ENCODE assay signal across 20 cellular contexts in the genomic region with DNA sequence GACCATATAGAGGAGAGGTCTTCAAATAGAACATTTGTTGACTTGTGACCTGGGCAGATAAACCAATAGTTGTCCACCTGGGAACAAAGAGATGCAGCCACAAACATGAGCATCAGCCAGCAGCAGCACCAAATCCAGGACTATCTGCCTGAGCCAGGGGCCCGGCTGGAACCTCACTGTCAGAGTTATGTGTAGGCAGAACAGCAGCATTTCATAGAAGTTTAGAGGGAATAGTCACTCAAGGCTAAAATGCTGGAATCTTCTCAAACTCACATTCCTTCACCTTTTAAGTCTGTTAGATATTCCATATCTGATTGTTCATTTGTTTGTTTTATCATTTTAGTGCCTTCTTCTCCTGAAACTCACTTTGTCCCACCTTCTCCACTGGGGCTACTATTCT.
DNase-seq lines count a peak whose midpoint lies in the region; ATAC-seq and TF ChIP-seq lines count a peak whose summit lies in the region.
"Had no signal": no experiment of that assay in that cellular context is flagged by ENCODE, and none has a peak within 500 bp of the region (broad histone marks: within the 10 kb centered on the region; RNA-seq: fewer than 3 reads in every experiment).

No MANE protein-coding gene starts in this region.

- no peaks in the 10 kb centered on the region for H3K79me1 ChIP-seq in IMR-90 (ENCODE audit: low read depth in 1 of 2, low read length in 2 of 2)
- H3K79me1 ChIP-seq in trophoblast cell (ENCODE audit: low read length): no peaks in the 10 kb centered on the region

- H3K4me1 ChIP-seq in GM23248 (ENCODE audit: insufficient read depth) (peaks cover 24% of the 10 kb centered on the region), IMR-90 (ENCODE audit: control insufficient read depth, insufficient read depth, low read length) (peaks cover 8% of the 10 kb centered on the region; the same call in 1 of the 2 replicates), trophoblast cell (ENCODE audit: control insufficient read depth in 1 of 2, insufficient read depth in 2 of 2, low read length in 2 of 2) (peaks cover 2 to 4% of the 10 kb centered on the region in 2 experiments)

- no TSS peak for BruUV-seq in IMR-90 (replicated peaks; lab: Mats Ljungman, UMichigan)

- H3K9ac ChIP-seq in GM23248: no peak overlapping the region
- H3K9ac ChIP-seq in IMR-90 (ENCODE audit: low read depth, low read length): no peak overlapping the region
- no peak overlapping the region for H3K9ac ChIP-seq in trophoblast cell (ENCODE audit: low read length)

- H3K27me3 Mint-ChIP-seq in endothelial cell (ENCODE audit: unreplicated experiment): no peaks in the 10 kb centered on the region
- peaks cover 14% of the 10 kb centered on the region for H3K27me3 Mint-ChIP-seq in activated naive CD8-positive, alpha-beta T cell treated with anti-CD3 and anti-CD28 coated beads, Interleukin-2, amount 50 U/mL, for 24 hours

- no peak overlapping the region for H2BK12ac ChIP-seq in trophoblast cell (ENCODE audit: low read length)

- TF ChIP-seq CTCF in IMR-90 (conservative IDR thresholded peaks at IDR 0.05; ENCODE audit: low read depth, low read length): no peak
- no peak for TF ChIP-seq CTCF in endothelial cell (IDR thresholded peaks at IDR 0.05; ENCODE audit: unreplicated experiment)

- no peak overlapping the region for H3K4me2 ChIP-seq in GM23248 (ENCODE audit: unreplicated experiment)
- H3K4me2 ChIP-seq in IMR-90 (ENCODE audit: low read depth, low read length): no peak overlapping the region
- no peak overlapping the region for H3K4me2 ChIP-seq in trophoblast cell (ENCODE audit: low read length)
- H3K4me2 ChIP-seq: PC-9 had no signal

- H4K91ac ChIP-seq in IMR-90 (ENCODE audit: insufficient read depth, low read depth, low read length) (peak overlapping the region; percentile 72), trophoblast cell (ENCODE audit: low read depth, low read length) (no peak overlapping the region)

- no peaks in the 10 kb centered on the region for H3K79me2 ChIP-seq in GM23248 (ENCODE audit: insufficient read depth)
- H3K79me2 ChIP-seq in trophoblast cell (ENCODE audit: control insufficient read depth, insufficient read depth, low read length, poor library complexity): no peaks in the 10 kb centered on the region

- H3K9me2 ChIP-seq in GM23248 (ENCODE audit: insufficient read depth): no peaks in the 10 kb centered on the region

- no peaks in the 10 kb centered on the region for H4K20me1 ChIP-seq in GM23248 (ENCODE audit: insufficient read depth)
- H4K20me1 ChIP-seq in IMR-90 (ENCODE audit: insufficient read depth, low read length): no peaks in the 10 kb centered on the region

- H3K56ac ChIP-seq in IMR-90 (ENCODE audit: extremely low read depth, insufficient read depth, low read length): no peak overlapping the region

- CTCF ChIA-PET in IMR-90 (lab: Yijun Ruan, JAX): no interaction called here

- POLR2A ChIA-PET in IMR-90 (lab: Charles Lee; ENCODE audit: unreplicated experiment): no interaction called here

- H2AK9ac ChIP-seq in IMR-90 (replicated peaks; ENCODE audit: low read depth, low read length, poor library complexity): no peak overlapping the region

- H3K27me3 ChIP-seq in GM23248 (replicated peaks; ENCODE audit: insufficient read depth): no peaks in the 10 kb centered on the region
- H3K27me3 ChIP-seq in IMR-90 (ENCODE audit: control insufficient read depth, insufficient read depth, low read length): no peaks in the 10 kb centered on the region
- H3K27me3 ChIP-seq in trophoblast cell (ENCODE audit: insufficient read depth, low read length): no peaks in the 10 kb centered on the region
- H3K27me3 ChIP-seq: SJSA1 had no signal

- no peak overlapping the region for H2AFZ ChIP-seq in GM23248
- H2AFZ ChIP-seq in IMR-90 (replicated peaks; ENCODE audit: low read length, poor library complexity): peak overlapping the region; percentile 40
- no peak overlapping the region for H2AFZ ChIP-seq in trophoblast cell (ENCODE audit: insufficient read depth, low read length, poor library complexity)
- H2AFZ ChIP-seq: PC-9 had no signal

- H3K4ac ChIP-seq in IMR-90 (ENCODE audit: low read depth, low read length) (peak overlapping the region; percentile 61), trophoblast cell (ENCODE audit: low read depth, low read length) (no peak overlapping the region)

- H3K23ac ChIP-seq in IMR-90 (ENCODE audit: low read depth, low read length) (no peak overlapping the region), trophoblast cell (ENCODE audit: low read length) (no peak overlapping the region)

- TF ChIP-seq POLR2A in IMR-90 (IDR thresholded peaks at IDR 0.05; ENCODE audit: low read depth, low read length): no peak

- H4K5ac ChIP-seq in IMR-90 (ENCODE audit: low read depth, low read length): peak overlapping the region; percentile 4; the same call in 1 of the 2 replicates

- dilution Hi-C loops in IMR-90 (cut with HindIII; ENCODE audit: low sequenced_read_pairs, unreplicated experiment): no loop called here

- in situ Hi-C loops in GM23248 (cut with MboI) (no loop called here), IMR-90 (cut with MboI; ENCODE audit: low sequenced_read_pairs) (no loop called here)

- TF ChIP-seq RAD21 in IMR-90 (IDR thresholded peaks at IDR 0.05; ENCODE audit: low read length): no peak

- H3K36me3 Mint-ChIP-seq in endothelial cell (ENCODE audit: low read depth, unreplicated experiment): peaks cover 3% of the 10 kb centered on the region
- no peaks in the 10 kb centered on the region for H3K36me3 Mint-ChIP-seq in activated naive CD8-positive, alpha-beta T cell treated with anti-CD3 and anti-CD28 coated beads, Interleukin-2, amount 50 U/mL, for 24 hours (ENCODE audit: low read depth)
- H3K36me3 Mint-ChIP-seq: CD4-positive, alpha-beta memory T cell; T-cell had no signal

- peak overlapping the region; percentile 90 for H3K27ac Mint-ChIP-seq in endothelial cell (ENCODE audit: unreplicated experiment)
- no peak overlapping the region for H3K27ac Mint-ChIP-seq in activated naive CD8-positive, alpha-beta T cell treated with anti-CD3 and anti-CD28 coated beads, Interleukin-2, amount 50 U/mL, for 24 hours
- H3K27ac Mint-ChIP-seq: T-cell had no signal

- H3K18ac ChIP-seq in IMR-90 (ENCODE audit: low read depth, low read length) (peak overlapping the region; percentile 45; the same call in 1 of the 2 replicates), trophoblast cell (ENCODE audit: low read length) (no peak overlapping the region)

- H2BK120ac ChIP-seq in IMR-90 (ENCODE audit: low read depth, low read length) (peak overlapping the region; percentile 83), trophoblast cell (ENCODE audit: insufficient read depth, low read length, poor library complexity) (no peak overlapping the region)

- peak overlapping the region; percentile 71 for H2AK5ac ChIP-seq in IMR-90 (ENCODE audit: low read depth, low read length)
- no peak overlapping the region for H2AK5ac ChIP-seq in trophoblast cell (ENCODE audit: low read length)

- no peak overlapping the region for H3K27ac ChIP-seq in GM23248
- no peak overlapping the region; the same call in 1 of the 2 replicates for H3K27ac ChIP-seq in IMR-90 (ENCODE audit: insufficient read depth, low read length)
- no peak overlapping the region for H3K27ac ChIP-seq in trophoblast cell (ENCODE audit: low read depth, low read length)
- H3K27ac ChIP-seq: PC-9, SJSA1 had no signal

- WGBS in GM23248 (ENCODE audit: low coverage in 1 of 2, low lambda C conversion rate in 2 of 2, missing lambda C conversion rate in 2 of 2), 2 experiments: 86 to 92% methylated on average over 1 of the region's 1 CpG
- no CpG with 5 or more reads among the region's 1 CpG for WGBS in IMR-90 (ENCODE audit: extremely low coverage in 2 of 2, insufficient read length in 1 of 2), 2 experiments
- WGBS in trophoblast cell (ENCODE audit: extremely low coverage, insufficient coverage, insufficient read length): no CpG with 5 or more reads among the region's 1 CpG

- H3K36me3 ChIP-seq in GM23248 (ENCODE audit: low read depth) (no peaks in the 10 kb centered on the region), IMR-90 (ENCODE audit: control insufficient read depth, insufficient read depth, low read length) (no peaks in the 10 kb centered on the region), trophoblast cell (ENCODE audit: control insufficient read depth in 1 of 2, insufficient read depth in 2 of 2, low read length in 2 of 2) (no peaks in the 10 kb centered on the region)
- H3K36me3 ChIP-seq: SJSA1 had no signal

- H3K9me3 Mint-ChIP-seq in endothelial cell (ENCODE audit: unreplicated experiment): peaks cover 2% of the 10 kb centered on the region
- peaks cover 4% of the 10 kb centered on the region for H3K9me3 Mint-ChIP-seq in activated naive CD8-positive, alpha-beta T cell treated with anti-CD3 and anti-CD28 coated beads, Interleukin-2, amount 50 U/mL, for 24 hours
- H3K9me3 Mint-ChIP-seq: CD4-positive, alpha-beta memory T cell; T-cell had no signal

- peak overlapping the region; percentile 64 for H2BK5ac ChIP-seq in IMR-90 (ENCODE audit: low read depth, low read length, poor library complexity, severe bottlenecking)
- no peak overlapping the region for H2BK5ac ChIP-seq in trophoblast cell (ENCODE audit: low read depth, low read length, poor library complexity)

- H3K9me3 ChIP-seq in GM23248 (ENCODE audit: low read depth) (no peaks in the 10 kb centered on the region), IMR-90 (ENCODE audit: control insufficient read depth, insufficient read depth, low read length) (no peaks in the 10 kb centered on the region), trophoblast cell (ENCODE audit: insufficient read depth, low read depth, low read length) (no peaks in the 10 kb centered on the region)
- H3K9me3 ChIP-seq: SJSA1 had no signal

- H3F3A ChIP-seq in GM23248 (ENCODE audit: insufficient read depth): peaks cover 27% of the 10 kb centered on the region

- no peak overlapping the region for H3K4me3 ChIP-seq in GM23248
- no peak overlapping the region for H3K4me3 ChIP-seq in IMR-90 (ENCODE audit: insufficient read depth, low read depth, low read length)
- H3K4me3 ChIP-seq in trophoblast cell (ENCODE audit: low read depth, low read length): no peak overlapping the region
- H3K4me3 ChIP-seq: PC-9, SJSA1 had no signal

- DNase-seq in GM23248 (peak; percentile 34), IMR-90 (peak; percentile 41), endothelial cell (ENCODE audit: low spot score) (no peak), trophoblast cell (peak; percentile 60 to 86), HPDE6-E6E7 (ENCODE audit: extremely low spot score) (no peak)
- DNase-seq in activated naive CD8-positive, alpha-beta T cell treated with anti-CD3 and anti-CD28 coated beads, Interleukin-2, amount 50 U/mL, for 24 hours: no peak
- DNase-seq: C1 segment of cervical spinal cord; CD4-positive, alpha-beta memory T cell; KBM-7; MV-4-11; NCI-H1105; NCI-H2029 treated with DMSO at 0.1 percent for 48 hours; NCI-H226; NCI-H510A; PC-9; Right ventricle myocardium superior; RPMI8226; T-cell had no signal

- peak overlapping the region; percentile 82 for H3K14ac ChIP-seq in IMR-90 (replicated peaks; ENCODE audit: low read depth, low read length)
- H3K14ac ChIP-seq in trophoblast cell (ENCODE audit: low read length): no peak overlapping the region

- ATAC-seq in IMR-90 (ENCODE audit: low read depth) (peak; percentile 69), GM18858 (IDR thresholded peaks at IDR 0.05; ENCODE audit: unreplicated experiment) (no peak)
- no peak for ATAC-seq in activated naive CD8-positive, alpha-beta T cell treated with anti-CD3 and anti-CD28 coated beads, Interleukin-2, amount 50 U/mL, for 24 hours
- ATAC-seq: T-cell had no signal

- intact Hi-C loops in IMR-90 (cut with micrococcal nuclease): no loop called here

- no peak overlapping the region for H3K4me3 Mint-ChIP-seq in endothelial cell (ENCODE audit: unreplicated experiment)
- H3K4me3 Mint-ChIP-seq in activated naive CD8-positive, alpha-beta T cell treated with anti-CD3 and anti-CD28 coated beads, Interleukin-2, amount 50 U/mL, for 24 hours: no peak overlapping the region
- H3K4me3 Mint-ChIP-seq: CD4-positive, alpha-beta memory T cell; T-cell had no signal

- H4K12ac ChIP-seq in trophoblast cell (ENCODE audit: low read depth, low read length): no peak overlapping the region

- peak overlapping the region; percentile 67 to 68; a peak in 3 of 4 replicates for H4K8ac ChIP-seq in IMR-90 (ENCODE audit: low read depth in 2 of 2, low read length in 2 of 2)
- no peak overlapping the region for H4K8ac ChIP-seq in trophoblast cell (ENCODE audit: low read depth, low read length)

- H3K9me1 ChIP-seq in IMR-90 (ENCODE audit: insufficient read depth, low read length): peaks cover 7% of the 10 kb centered on the region; the same call in 1 of the 2 replicates

- H3K4me1 Mint-ChIP-seq in endothelial cell (ENCODE audit: unreplicated experiment): peaks cover 29% of the 10 kb centered on the region
- peaks cover 4% of the 10 kb centered on the region for H3K4me1 Mint-ChIP-seq in activated naive CD8-positive, alpha-beta T cell treated with anti-CD3 and anti-CD28 coated beads, Interleukin-2, amount 50 U/mL, for 24 hours

- peak overlapping the region; percentile 65; the same call in 2 of the 3 replicates for H2BK15ac ChIP-seq in IMR-90 (ENCODE audit: low read depth, low read length)

- H2BK20ac ChIP-seq in IMR-90 (ENCODE audit: low read depth, low read length): peak overlapping the region; percentile 92; the same call in 1 of the 2 replicates

Comparison
In these comparisons a context has a peak if more than half of its experiments do, and no peak if none do; other contexts are left out.
1. DNase-seq: peak in GM23248 (single experiment), IMR-90 (single experiment) and trophoblast cell (2 of 2); none in endothelial cell (single experiment), HPDE6-E6E7 (single experiment) and activated naive CD8-positive, alpha-beta T cell treated with anti-CD3 and anti-CD28 coated beads, Interleukin-2, amount 50 U/mL, for 24 hours (single experiment).